ENCODE assay signal across 1 cellular context in the genomic region with DNA sequence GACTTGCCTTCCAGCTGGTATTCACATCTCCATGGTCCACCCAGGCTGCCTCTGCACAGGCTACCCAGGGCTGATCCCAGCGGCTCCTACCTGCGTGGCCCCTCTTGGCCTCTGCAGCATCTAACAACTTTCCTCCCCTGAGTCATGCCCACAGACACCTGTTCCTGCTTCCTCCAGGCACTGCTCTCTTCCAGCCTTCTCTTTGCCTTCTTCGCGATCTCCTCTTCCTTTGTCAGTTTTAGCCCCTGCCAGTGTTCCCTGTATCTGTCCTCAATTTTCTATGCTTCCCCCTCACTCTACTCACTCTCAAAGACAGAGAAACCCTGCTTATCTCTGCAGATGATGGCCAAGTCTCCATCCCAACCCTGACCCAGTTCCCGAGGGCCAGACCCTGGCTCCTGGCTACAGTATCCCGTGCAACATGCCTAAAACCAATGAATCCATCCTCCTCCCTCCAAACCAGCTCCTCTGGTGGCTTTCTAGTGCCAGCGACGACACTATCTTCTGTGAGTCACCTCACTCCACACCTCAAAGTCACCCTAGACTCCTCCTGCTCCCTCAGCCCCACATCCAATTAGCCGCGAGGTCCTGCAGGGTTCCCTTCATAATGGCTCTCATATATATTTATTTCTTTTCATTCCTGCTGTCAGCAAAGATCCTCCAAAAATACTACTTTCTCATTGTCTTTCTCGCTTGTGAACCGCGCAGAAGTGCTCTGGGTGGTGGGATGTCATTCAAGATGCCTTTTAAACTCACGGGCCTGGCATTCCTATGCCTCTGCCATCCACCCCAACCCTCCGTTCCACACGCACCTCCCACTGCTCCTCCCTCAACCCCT.
TF ChIP-seq lines count a peak whose summit lies in the region.

No MANE protein-coding gene starts in this region.

TF ChIP-seq in K562, 482 proteins besides CTCF, POLR2A, EP300 and RAD21 (continued from another document):
- TF ChIP-seq ZBTB11 (CRISPR knock-in tag; IDR thresholded peaks at IDR 0.05) (peak in 1 of 3 experiments; percentile 61; a peak in 2 of 6 replicates), PTBP1 (IDR thresholded peaks at IDR 0.05; ENCODE audit: low read depth, low read length) (no peak), ZBTB9 (CRISPR knock-in tag; IDR thresholded peaks at IDR 0.05) (peak; percentile 48; the same call in 1 of the 2 replicates), SMARCA4 (IDR thresholded peaks at IDR 0.05) (peak; percentile 57), MYNN (IDR thresholded peaks at IDR 0.05) (no peak), MYNN (CRISPR knock-in tag; IDR thresholded peaks at IDR 0.05) (no peak), SRSF9 (IDR thresholded peaks at IDR 0.05; ENCODE audit: borderline replicate concordance, low read depth, low read length) (no peak)
- TF ChIP-seq, protein P1, sequence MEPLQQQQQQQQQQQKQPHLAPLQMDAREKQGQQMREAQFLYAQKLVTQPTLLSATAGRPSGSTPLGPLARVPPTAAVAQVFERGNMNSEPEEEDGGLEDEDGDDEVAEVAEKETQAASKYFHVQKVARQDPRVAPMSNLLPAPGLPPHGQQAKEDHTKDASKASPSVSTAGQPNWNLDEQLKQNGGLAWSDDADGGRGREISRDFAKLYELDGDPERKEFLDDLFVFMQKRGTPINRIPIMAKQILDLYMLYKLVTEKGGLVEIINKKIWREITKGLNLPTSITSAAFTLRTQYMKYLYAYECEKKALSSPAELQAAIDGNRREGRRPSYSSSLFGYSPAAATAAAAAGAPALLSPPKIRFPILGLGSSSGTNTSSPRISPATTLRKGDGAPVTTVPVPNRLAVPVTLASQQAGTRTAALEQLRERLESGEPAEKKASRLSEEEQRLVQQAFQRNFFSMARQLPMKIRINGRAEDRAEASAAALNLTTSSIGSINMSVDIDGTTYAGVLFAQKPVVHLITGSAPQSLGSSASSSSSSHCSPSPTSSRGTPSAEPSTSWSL (CRISPR knock-in tag; IDR thresholded peaks at IDR 0.05; ENCODE audit: borderline replicate concordance) = no peak
- TF ChIP-seq, protein P2, sequence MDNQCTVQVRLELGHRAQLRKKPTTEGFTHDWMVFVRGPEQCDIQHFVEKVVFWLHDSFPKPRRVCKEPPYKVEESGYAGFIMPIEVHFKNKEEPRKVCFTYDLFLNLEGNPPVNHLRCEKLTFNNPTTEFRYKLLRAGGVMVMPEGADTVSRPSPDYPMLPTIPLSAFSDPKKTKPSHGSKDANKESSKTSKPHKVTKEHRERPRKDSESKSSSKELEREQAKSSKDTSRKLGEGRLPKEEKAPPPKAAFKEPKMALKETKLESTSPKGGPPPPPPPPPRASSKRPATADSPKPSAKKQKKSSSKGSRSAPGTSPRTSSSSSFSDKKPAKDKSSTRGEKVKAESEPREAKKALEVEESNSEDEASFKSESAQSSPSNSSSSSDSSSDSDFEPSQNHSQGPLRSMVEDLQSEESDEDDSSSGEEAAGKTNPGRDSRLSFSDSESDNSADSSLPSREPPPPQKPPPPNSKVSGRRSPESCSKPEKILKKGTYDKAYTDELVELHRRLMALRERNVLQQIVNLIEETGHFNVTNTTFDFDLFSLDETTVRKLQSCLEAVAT (IDR thresholded peaks at IDR 0.05) = peak; percentile 68 to 84
- TF ChIP-seq, protein P3, sequence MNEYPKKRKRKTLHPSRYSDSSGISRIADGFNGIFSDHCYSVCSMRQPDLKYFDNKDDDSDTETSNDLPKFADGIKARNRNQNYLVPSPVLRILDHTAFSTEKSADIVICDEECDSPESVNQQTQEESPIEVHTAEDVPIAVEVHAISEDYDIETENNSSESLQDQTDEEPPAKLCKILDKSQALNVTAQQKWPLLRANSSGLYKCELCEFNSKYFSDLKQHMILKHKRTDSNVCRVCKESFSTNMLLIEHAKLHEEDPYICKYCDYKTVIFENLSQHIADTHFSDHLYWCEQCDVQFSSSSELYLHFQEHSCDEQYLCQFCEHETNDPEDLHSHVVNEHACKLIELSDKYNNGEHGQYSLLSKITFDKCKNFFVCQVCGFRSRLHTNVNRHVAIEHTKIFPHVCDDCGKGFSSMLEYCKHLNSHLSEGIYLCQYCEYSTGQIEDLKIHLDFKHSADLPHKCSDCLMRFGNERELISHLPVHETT (CRISPR knock-in tag; conservative IDR thresholded peaks at IDR 0.05 in 1 of 2, IDR thresholded peaks at IDR 0.05 in 1 of 2) = peak in 1 of 2 experiments; percentile 71; a peak in 1 of 4 replicates
